In genomic region chr6:41917528-41917927, GRCh38 we compare ENCODE assay signal across 10 cellular contexts. TPM values are rescaled to one million over a fixed set of nuclear protein-coding genes. Genes with fewer than 3 reads are reported as not detected.
DNase-seq lines count a peak whose midpoint lies in the region; ATAC-seq, FAIRE-seq and TF ChIP-seq lines count a peak whose summit lies in the region.
"Had no signal": no experiment of that assay in that cellular context is flagged by ENCODE, and none has a peak within 500 bp of the region (broad histone marks: within the 10 kb centered on the region; RNA-seq: fewer than 3 reads in every experiment).

No MANE protein-coding gene starts in this region.

- peak overlapping the region; percentile 62 for H3K4me3 Mint-ChIP-seq in activated T-helper 17 cell treated with anti-CD3 and anti-CD28 coated beads, Interleukin-2, amount 50 U/mL, for 72 hours

- H3K9me3 ChIP-seq in HCT116 (ENCODE audit: control insufficient read depth in 1 of 2, insufficient read depth in 1 of 2, low read depth in 1 of 2, low read length in 2 of 2), result no peaks in the 10 kb centered on the region

- no peaks in the 10 kb centered on the region for H3K27me3 ChIP-seq in HCT116 (ENCODE audit: insufficient read depth, low read length)

- H3K36me3 Mint-ChIP-seq in activated T-helper 17 cell treated with anti-CD3 and anti-CD28 coated beads, Interleukin-2, amount 50 U/mL, for 72 hours (ENCODE audit: low read depth), result peaks cover 67% of the 10 kb centered on the region

- TF ChIP-seq POLR2A in HCT116 (IDR thresholded peaks at IDR 0.05; ENCODE audit: borderline replicate concordance, extremely low read depth, insufficient read depth, insufficient read length) (no peak), GM12892 (IDR thresholded peaks at IDR 0.05; ENCODE audit: low read depth, low read length) (no peak)

- no peak for FAIRE-seq in GM12892 (lab: Jason Lieb, UNC)

- no peaks in the 10 kb centered on the region for H3K9me2 ChIP-seq in HCT116 (ENCODE audit: insufficient read depth)

- H3K9me3 Mint-ChIP-seq in activated T-helper 17 cell treated with anti-CD3 and anti-CD28 coated beads, Interleukin-2, amount 50 U/mL, for 72 hours, result no peaks in the 10 kb centered on the region

- no peaks in the 10 kb centered on the region for H3K27me3 Mint-ChIP-seq in activated T-helper 17 cell treated with anti-CD3 and anti-CD28 coated beads, Interleukin-2, amount 50 U/mL, for 72 hours

- no peak for TF ChIP-seq CTCF in AG09309 (IDR thresholded peaks at IDR 0.05; ENCODE audit: control insufficient read depth, insufficient read depth, low read depth, low read length, missing control alignments)
- no peak for TF ChIP-seq CTCF in HCT116 (IDR thresholded peaks at IDR 0.05 in 2 of 3, conservative IDR thresholded peaks at IDR 0.05 in 1 of 3; ENCODE audit: borderline replicate concordance in 1 of 3, insufficient read depth in 1 of 3, low read depth in 2 of 3, low read length in 2 of 3)
- no peak for TF ChIP-seq CTCF in GM20000 (IDR thresholded peaks at IDR 0.05; ENCODE audit: extremely low read depth, missing control alignments)

- peak overlapping the region; percentile 84 for H3K27ac ChIP-seq in HCT116 (ENCODE audit: low read depth, low read length)

- peaks cover 59% of the 10 kb centered on the region for H3K79me2 ChIP-seq in HCT116 (ENCODE audit: insufficient read depth, low read length)

- peaks cover 9 to 16% of the 10 kb centered on the region in 2 experiments for H3K36me3 ChIP-seq in HCT116 (ENCODE audit: control insufficient read depth in 1 of 2, insufficient read depth in 2 of 2, low read length in 2 of 2)

- DNase-seq in AG09309 (ENCODE audit: low read depth), result peak; percentile 79
- DNase-seq in HCT116 (ENCODE audit: low read depth, low spot score), result peak; percentile 71
- peak; percentile 89 for DNase-seq in glomerular visceral epithelial cell (ENCODE audit: extremely low spot score)
- DNase-seq in GM20000 (ENCODE audit: low spot score), result no peak
- DNase-seq in GM12892 (ENCODE audit: insufficient read length), result no peak
- no peak for DNase-seq in SKM-1 (lab: John Stamatoyannopoulos, UW; ENCODE audit: unreplicated experiment)
- DNase-seq: NCI-H1417, T1000 had no signal

- H3K9ac ChIP-seq in HCT116 (ENCODE audit: low read length), result peak overlapping the region; percentile 53

- no peaks in the 10 kb centered on the region for H4K20me1 ChIP-seq in HCT116 (ENCODE audit: insufficient read depth)

- H3K4me1 ChIP-seq in HCT116 (ENCODE audit: control insufficient read depth in 1 of 2, insufficient read depth in 2 of 2, low read length in 2 of 2), result peaks cover 18 to 44% of the 10 kb centered on the region in 2 experiments

- no TSS peak for BruUV-seq in HCT116 (replicated peaks; lab: Mats Ljungman, UMichigan)

- peaks cover 23% of the 10 kb centered on the region for H3K4me1 Mint-ChIP-seq in activated T-helper 17 cell treated with anti-CD3 and anti-CD28 coated beads, Interleukin-2, amount 50 U/mL, for 72 hours

- CTCF ChIA-PET in HCT116 (lab: Charles Lee), result no interaction called here

- H3K4me2 ChIP-seq in HCT116 (ENCODE audit: low read length), result peak overlapping the region; percentile 68

- TF ChIP-seq RAD21 in HCT116 (IDR thresholded peaks at IDR 0.05; ENCODE audit: low read depth), result no peak

- peak; percentile 44 for ATAC-seq in HCT116
- ATAC-seq in activated T-helper 17 cell treated with anti-CD3 and anti-CD28 coated beads, Interleukin-2, amount 50 U/mL, for 72 hours (replicated peaks), result peak; percentile 51
- no peak for ATAC-seq in HG03135 (IDR thresholded peaks at IDR 0.05; ENCODE audit: unreplicated experiment)

- no peak overlapping the region for H3K4me3 ChIP-seq in AG09309 (ENCODE audit: control insufficient read depth, low read depth, low read length)
- peak overlapping the region in 1 of 2 experiments; percentile 30; a peak in 2 of 4 replicates for H3K4me3 ChIP-seq in HCT116 (replicated peaks in 1 of 2; ENCODE audit: low read depth in 1 of 2, low read length in 2 of 2)

- RAD21 ChIA-PET in HCT116 (lab: Charles Lee; ENCODE audit: low non-redundant PET in 1 of 2, low total read pairs in 2 of 2, uncharacterized antibody in 2 of 2, unreplicated experiment in 2 of 2), result no interaction called here

- peak overlapping the region; percentile 84 for H3K27ac Mint-ChIP-seq in activated T-helper 17 cell treated with anti-CD3 and anti-CD28 coated beads, Interleukin-2, amount 50 U/mL, for 72 hours

- no peak overlapping the region for H2AFZ ChIP-seq in HCT116 (ENCODE audit: low read depth, low read length, poor library complexity, severe bottlenecking)

- intact Hi-C loops in HCT116 (cut with micrococcal nuclease), result loop anchor here (1.0 kb wide), 1 partner anchor 16 kb away; no protein-coding TSS in a partner anchor

- POLR2A ChIA-PET in HCT116 (lab: Charles Lee), result no interaction called here

TF ChIP-seq in HCT116, 20 proteins besides CTCF, POLR2A, EP300 and RAD21 (continues in another document):
- TF ChIP-seq ZBTB33 (IDR thresholded peaks at IDR 0.05; ENCODE audit: extremely low read depth, insufficient replicate concordance, low read length) (no peak), REST (IDR thresholded peaks at IDR 0.05; ENCODE audit: low read depth) (no peak), SRF (IDR thresholded peaks at IDR 0.05; ENCODE audit: low read depth) (0 out of 2 replicates have a peak, but pooled peaks have one; percentile 33), FOSL1 (IDR thresholded peaks at IDR 0.05; ENCODE audit: low read depth) (peak; percentile 81), ZNF274 (IDR thresholded peaks at IDR 0.05; ENCODE audit: low read depth, low read length) (no peak), MAX (IDR thresholded peaks at IDR 0.05) (no peak; the same call in 1 of the 2 replicates), SIN3A (IDR thresholded peaks at IDR 0.05; ENCODE audit: low read depth) (peak; percentile 57; the same call in 1 of the 2 replicates), ELF1 (IDR thresholded peaks at IDR 0.05; ENCODE audit: borderline replicate concordance, low read depth) (no peak), EZH2phosphoT487 (IDR thresholded peaks at IDR 0.05; ENCODE audit: borderline replicate concordance) (no peak), CBX3 (IDR thresholded peaks at IDR 0.05; ENCODE audit: low read depth) (peak; percentile 71; the same call in 1 of the 2 replicates)

RNA-seq across cellular contexts. Expression of gene MED20, which starts 3.4 kb away (rescaled TPM):
- total RNA-seq in HCT116 (2021; ENCODE audit: unreplicated experiment), result 26.4 TPM
- polyA plus RNA-seq in HCT116 (2012), result 13.5 and 14.8 TPM in 2 replicates
- 10 to 100 TPM; 20.5 to 22.6 TPM for total RNA-seq in activated T-helper 17 cell treated with anti-CD3 and anti-CD28 coated beads, Interleukin-2, amount 50 U/mL, for 72 hours
- 8.8 TPM for polyA plus RNA-seq in GM12892 (2012; ENCODE audit: missing spikeins)

RNA-seq across cellular contexts. Expression of gene BYSL, which starts 3.8 kb away (rescaled TPM):
- total RNA-seq in HCT116 (2021; ENCODE audit: unreplicated experiment), result 55.7 TPM
- 46.3 and 48.6 TPM in 2 replicates for polyA plus RNA-seq in HCT116 (2012)
- 10 to 100 TPM; 23.3 to 53.1 TPM for total RNA-seq in activated T-helper 17 cell treated with anti-CD3 and anti-CD28 coated beads, Interleukin-2, amount 50 U/mL, for 72 hours
- polyA plus RNA-seq in GM12892 (2012; ENCODE audit: missing spikeins), result 15.2 TPM

RNA-seq across cellular contexts. Expression of gene USP49, which starts 22.4 kb away (rescaled TPM):
- 6.9 TPM for total RNA-seq in HCT116 (2021; ENCODE audit: unreplicated experiment)
- polyA plus RNA-seq in HCT116 (2012), result 2.3 and 2.7 TPM in 2 replicates
- 10 to 100 TPM in 1 of 2 donors, 1 to 10 TPM in 1; 8.0 to 12.0 TPM for total RNA-seq in activated T-helper 17 cell treated with anti-CD3 and anti-CD28 coated beads, Interleukin-2, amount 50 U/mL, for 72 hours
- 6.1 TPM for polyA plus RNA-seq in GM12892 (2012; ENCODE audit: missing spikeins)

RNA-seq across cellular contexts. Expression of gene CCND3, which starts 24.1 kb away (rescaled TPM):
- 26.6 TPM for total RNA-seq in HCT116 (2021; ENCODE audit: unreplicated experiment)
- 18.9 and 21.6 TPM in 2 replicates for polyA plus RNA-seq in HCT116 (2012)
- total RNA-seq in activated T-helper 17 cell treated with anti-CD3 and anti-CD28 coated beads, Interleukin-2, amount 50 U/mL, for 72 hours, result 100 to 1,000 TPM; 297 to 332 TPM
- polyA plus RNA-seq in GM12892 (2012; ENCODE audit: missing spikeins), result 26.8 TPM

Comparison
In these comparisons a context has a peak if more than half of its experiments do, and no peak if none do; other contexts are left out.
1. DNase-seq: peak in AG09309 (single experiment), HCT116 (single experiment) and glomerular visceral epithelial cell (single experiment); none in GM20000 (single experiment), GM12892 (single experiment) and SKM-1 (single experiment).